ENCODE assay signal across 8 cellular contexts in the genomic region with DNA sequence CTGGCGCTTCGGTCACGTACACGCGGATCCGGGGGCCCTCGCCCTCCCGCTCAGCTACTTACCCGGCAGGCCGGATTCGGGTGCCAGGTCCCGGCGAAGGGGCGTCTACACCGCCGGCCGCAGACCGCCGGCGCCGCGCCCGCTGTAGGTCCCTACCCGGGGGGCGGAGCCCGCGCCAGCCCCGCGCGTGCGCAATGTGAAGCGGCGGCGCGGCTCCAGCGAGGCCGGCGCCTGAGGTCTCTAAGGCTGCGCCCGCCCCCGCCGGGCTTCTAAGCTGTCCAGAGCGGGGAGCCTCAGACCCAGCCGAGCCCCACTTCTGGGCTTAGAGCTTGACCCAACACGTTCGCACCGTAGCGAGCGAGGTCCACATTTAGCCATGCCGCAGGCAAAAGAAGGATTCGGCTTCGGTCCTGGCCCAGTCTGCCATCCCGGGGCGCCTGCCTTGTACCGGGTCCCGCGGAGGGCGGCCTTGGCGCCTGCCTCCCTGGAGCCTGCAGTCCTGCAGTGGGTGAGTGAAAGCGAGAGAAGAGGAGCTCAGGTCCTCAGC. TPM values are rescaled to one million over a fixed set of nuclear protein-coding genes. Genes with fewer than 3 reads are reported as not detected.
A peak's percentile ranks its signal among the peaks of the same experiment; 100 is the strongest.
DNase-seq lines count a peak whose midpoint lies in the region; ATAC-seq, FAIRE-seq and TF ChIP-seq lines count a peak whose summit lies in the region.

Gene ZNF518B, minus strand, starts transcription at position 172 of the 547 bp plus-strand sequence. CDS start 11,098 bp downstream, outside the sequence.

- H3K27ac Mint-ChIP-seq in T-helper 1 cell treated with Interleukin-12 subunit alpha and Interleukin-12 subunit beta and Interleukin-4 antibody, amounts not matched to agents 30 μg/mL and 1 μg/mL, for 36 hours = peak within 1 kb of the TSS; percentile 94

- no peak for TF ChIP-seq CTCF in left ventricle myocardium inferior (IDR thresholded peaks at IDR 0.05; ENCODE audit: borderline replicate concordance)

- peak within 1 kb of the TSS; percentile 70 for H3K4me3 ChIP-seq in left ventricle myocardium inferior

- peaks cover under 1% of the 10 kb centered on the region for H3K9me3 ChIP-seq in left ventricle myocardium inferior (replicated peaks)

- peaks cover 35% of the 10 kb centered on the region for H3K27me3 ChIP-seq in left ventricle myocardium inferior (ENCODE audit: low read depth)

- ATAC-seq in GM19452 (IDR thresholded peaks at IDR 0.05; ENCODE audit: unreplicated experiment) (peak; percentile 75), HG03558 (IDR thresholded peaks at IDR 0.05; ENCODE audit: extremely low read depth, unreplicated experiment) (peak; percentile 39)

- peaks cover 23% of the 10 kb centered on the region for H3K36me3 ChIP-seq in left ventricle myocardium inferior

- H3K4me3 Mint-ChIP-seq in T-helper 1 cell treated with Interleukin-12 subunit alpha and Interleukin-12 subunit beta and Interleukin-4 antibody, amounts not matched to agents 30 μg/mL and 1 μg/mL, for 36 hours = peak within 1 kb of the TSS; percentile 92

- DNase-seq in COLO829 (ENCODE audit: low spot score) = peak; percentile 34
- DNase-seq in amniotic epithelial cell (ENCODE audit: low read depth) = peak; percentile 43
- peak; percentile 60 for DNase-seq in left ventricle myocardium inferior
- peak; percentile 49 for DNase-seq in putamen (ENCODE audit: low spot score)
- DNase-seq in urothelium cell line (ENCODE audit: low spot score) = peak; percentile 83

- peaks cover 3% of the 10 kb centered on the region for H3K9me3 Mint-ChIP-seq in T-helper 1 cell treated with Interleukin-12 subunit alpha and Interleukin-12 subunit beta and Interleukin-4 antibody, amounts not matched to agents 30 μg/mL and 1 μg/mL, for 36 hours

- peaks cover 31% of the 10 kb centered on the region for H3K36me3 Mint-ChIP-seq in T-helper 1 cell treated with Interleukin-12 subunit alpha and Interleukin-12 subunit beta and Interleukin-4 antibody, amounts not matched to agents 30 μg/mL and 1 μg/mL, for 36 hours (ENCODE audit: low read depth)

- intact Hi-C loops in left ventricle myocardium inferior (cut with micrococcal nuclease) = no loop called here

- peaks cover 30% of the 10 kb centered on the region for H3K27me3 Mint-ChIP-seq in T-helper 1 cell treated with Interleukin-12 subunit alpha and Interleukin-12 subunit beta and Interleukin-4 antibody, amounts not matched to agents 30 μg/mL and 1 μg/mL, for 36 hours (ENCODE audit: low read depth)

- H3K4me1 Mint-ChIP-seq in T-helper 1 cell treated with Interleukin-12 subunit alpha and Interleukin-12 subunit beta and Interleukin-4 antibody, amounts not matched to agents 30 μg/mL and 1 μg/mL, for 36 hours (ENCODE audit: low read depth) = peaks cover 39% of the 10 kb centered on the region

- FAIRE-seq in urothelium cell line (lab: Jason Lieb, UNC) = no peak

- H3K27ac ChIP-seq in left ventricle myocardium inferior (replicated peaks) = peak within 1 kb of the TSS; percentile 69

- H3K4me1 ChIP-seq in left ventricle myocardium inferior = peaks cover 32% of the 10 kb centered on the region

RNA-seq across cellular contexts. Expression of gene ZNF518B, which starts in this region (rescaled TPM):
- total RNA-seq in left ventricle myocardium inferior = 21.7 TPM

Comparison
In these comparisons a context has a peak if more than half of its experiments do, and no peak if none do; other contexts are left out.
1. Peak in every context shown above with its lines: DNase-seq, ATAC-seq, H3K4me3 ChIP-seq and H3K27ac ChIP-seq.